Comparison of ENCODE assay signal across 10 cellular contexts in genomic region chr16:57479043-57479421, GRCh38. TPM values are rescaled to one million over a fixed set of nuclear protein-coding genes. Genes with fewer than 3 reads are reported as not detected.
DNase-seq lines count a peak whose midpoint lies in the region; ATAC-seq, FAIRE-seq and TF ChIP-seq lines count a peak whose summit lies in the region.
"Had no signal": no experiment of that assay in that cellular context is flagged by ENCODE, and none has a peak within 500 bp of the region (broad histone marks: within the 10 kb centered on the region; RNA-seq: fewer than 3 reads in every experiment).

No MANE protein-coding gene starts in this region.

- peak overlapping the region; percentile 87 for H3K4me2 ChIP-seq in endothelial cell of umbilical vein (ENCODE audit: insufficient read depth, low read length)

- TF ChIP-seq CTCF in endothelial cell of umbilical vein (IDR thresholded peaks at IDR 0.05; ENCODE audit: extremely low read depth in 1 of 2, insufficient read depth in 1 of 2, low read depth in 1 of 2, low read length in 2 of 2), result no peak
- no peak for TF ChIP-seq CTCF in thoracic aorta (IDR thresholded peaks at IDR 0.05)
- TF ChIP-seq CTCF in CD14-positive monocyte (IDR thresholded peaks at IDR 0.05), result no peak

- CTCF ChIA-PET in endothelial cell of umbilical vein (lab: Charles Lee), result interaction anchor here (1.1 to 3.0 kb wide), 4 partner anchors 17 to 41 kb away, joined by 3 to 21 read pairs (median 3); partner anchors contain the start of genes CIAPIN1, COQ9 and POLR2C

- peak overlapping the region; percentile 93 for H2AFZ ChIP-seq in endothelial cell of umbilical vein (ENCODE audit: low read depth, low read length)

- TF ChIP-seq POLR2A in endothelial cell of umbilical vein (IDR thresholded peaks at IDR 0.05; ENCODE audit: low read depth, low read length), result peak; percentile 22

- intact Hi-C loops in endothelial cell of umbilical vein (cut with micrococcal nuclease) (loop anchor here (10.0 kb wide), 1 partner anchor 166 kb away; no protein-coding TSS in a partner anchor), CD14-positive monocyte (cut with micrococcal nuclease) (no loop called here)

- no peaks in the 10 kb centered on the region for H3K9me3 Mint-ChIP-seq in stimulated activated effector memory CD8-positive, alpha-beta T cell treated with anti-CD3 and anti-CD28 coated beads, Interleukin-12 subunit alpha, Interleukin-12 subunit beta, amount 100 ng/mL, for 72 hours
- H3K9me3 Mint-ChIP-seq in CD14-positive monocyte, result peaks cover 0 to 3% (median 2%) of the 10 kb centered on the region in 7 donors

- H3K4me3 ChIP-seq in NT2/D1 (ENCODE audit: insufficient read length, low read depth), result peak overlapping the region; percentile 36
- peak overlapping the region; percentile 38 to 69 (median 68) for H3K4me3 ChIP-seq in endothelial cell of umbilical vein (replicated peaks in 1 of 3; ENCODE audit: insufficient read depth in 1 of 3, low read depth in 1 of 3, low read length in 3 of 3)
- H3K4me3 ChIP-seq in thoracic aorta, result peak overlapping the region; percentile 74

- no peak for ATAC-seq in thoracic aorta (ENCODE audit: insufficient number of reproducible peaks, low FRiP score, low read depth)
- ATAC-seq in stimulated activated effector memory CD8-positive, alpha-beta T cell treated with anti-CD3 and anti-CD28 coated beads, Interleukin-12 subunit alpha, Interleukin-12 subunit beta, amount 100 ng/mL, for 72 hours, result no peak
- no peak for ATAC-seq in GM21367 (IDR thresholded peaks at IDR 0.05; ENCODE audit: unreplicated experiment)

- no peak overlapping the region for H3K27ac Mint-ChIP-seq in stimulated activated effector memory CD8-positive, alpha-beta T cell treated with anti-CD3 and anti-CD28 coated beads, Interleukin-12 subunit alpha, Interleukin-12 subunit beta, amount 100 ng/mL, for 72 hours
- no peak overlapping the region for H3K27ac Mint-ChIP-seq in CD14-positive monocyte

- H3K36me3 Mint-ChIP-seq in stimulated activated effector memory CD8-positive, alpha-beta T cell treated with anti-CD3 and anti-CD28 coated beads, Interleukin-12 subunit alpha, Interleukin-12 subunit beta, amount 100 ng/mL, for 72 hours, result peaks cover 6% of the 10 kb centered on the region
- peaks cover 0 to 1% of the 10 kb centered on the region in 2 donors for H3K36me3 Mint-ChIP-seq in CD14-positive monocyte

- no peaks in the 10 kb centered on the region for H3K9me3 ChIP-seq in NT2/D1 (ENCODE audit: insufficient read depth, low read length)
- no peaks in the 10 kb centered on the region for H3K9me3 ChIP-seq in endothelial cell of umbilical vein (replicated peaks; ENCODE audit: control insufficient read depth, insufficient read depth, low read length)
- H3K9me3 ChIP-seq in thoracic aorta, result no peaks in the 10 kb centered on the region

- H3K9ac ChIP-seq in NT2/D1 (ENCODE audit: insufficient read length, low read depth) (peak overlapping the region; percentile 66), endothelial cell of umbilical vein (replicated peaks; ENCODE audit: extremely low read depth, insufficient read depth, low read length) (peak overlapping the region; percentile 50)

- H3K36me3 ChIP-seq in NT2/D1 (ENCODE audit: insufficient read depth, insufficient read length, low read length), result peaks cover 17% of the 10 kb centered on the region
- H3K36me3 ChIP-seq in endothelial cell of umbilical vein (ENCODE audit: control insufficient read depth in 2 of 2, extremely low read depth in 1 of 2, insufficient read depth in 2 of 2, low read length in 2 of 2), result peaks cover 0 to 5% of the 10 kb centered on the region in 2 experiments
- peaks cover 11% of the 10 kb centered on the region for H3K36me3 ChIP-seq in thoracic aorta

- H3K4me1 Mint-ChIP-seq in stimulated activated effector memory CD8-positive, alpha-beta T cell treated with anti-CD3 and anti-CD28 coated beads, Interleukin-12 subunit alpha, Interleukin-12 subunit beta, amount 100 ng/mL, for 72 hours, result peaks cover 28% of the 10 kb centered on the region
- peaks cover 19% of the 10 kb centered on the region for H3K4me1 Mint-ChIP-seq in CD14-positive monocyte

- POLR2A ChIA-PET in endothelial cell of umbilical vein (lab: Charles Lee), result no interaction called here

- peaks cover 15% of the 10 kb centered on the region for H3K79me2 ChIP-seq in endothelial cell of umbilical vein (ENCODE audit: control insufficient read depth, insufficient read depth, low read length)

- H3K4me1 ChIP-seq in NT2/D1 (ENCODE audit: insufficient read depth, insufficient read length) (peaks cover 34% of the 10 kb centered on the region), endothelial cell of umbilical vein (ENCODE audit: control insufficient read depth, extremely low read depth, insufficient read depth, low read length) (peaks cover 28% of the 10 kb centered on the region), thoracic aorta (ENCODE audit: control insufficient read depth in 1 of 2, low read depth in 2 of 2) (peaks cover 23 to 58% of the 10 kb centered on the region in 2 donors)

- dilution Hi-C loops in endothelial cell of umbilical vein (cut with MboI; ENCODE audit: extremely low pct_ligation_motif_present, low sequenced_read_pairs), result no loop called here

- DNase-seq in NT2/D1 (ENCODE audit: low read depth, low spot score) (no peak), endothelial cell of umbilical vein (ENCODE audit: low read depth, low spot score) (peak; percentile 21), mesenteric fat pad (ENCODE audit: low spot score) (peak; percentile 87), thoracic aorta (ENCODE audit: low spot score) (no peak), CD14-positive monocyte (ENCODE audit: low spot score) (no peak)
- no peak for DNase-seq in stimulated activated effector memory CD8-positive, alpha-beta T cell treated with anti-CD3 and anti-CD28 coated beads, Interleukin-12 subunit alpha, Interleukin-12 subunit beta, amount 100 ng/mL, for 72 hours (ENCODE audit: low spot score in 2 of 2)
- DNase-seq in activated CD8-positive, alpha-beta memory T cell treated with anti-CD3 and anti-CD28 coated beads, Interleukin-2, amount 50 U/mL, for 4 hours, result no peak
- DNase-seq: KG1 had no signal

- H3K27me3 ChIP-seq in NT2/D1 (ENCODE audit: insufficient read depth, insufficient read length), result no peaks in the 10 kb centered on the region
- no peaks in the 10 kb centered on the region for H3K27me3 ChIP-seq in endothelial cell of umbilical vein (ENCODE audit: control insufficient read depth in 2 of 2, insufficient read depth in 2 of 2, low read length in 2 of 2)
- no peaks in the 10 kb centered on the region for H3K27me3 ChIP-seq in thoracic aorta (replicated peaks; ENCODE audit: insufficient read depth)

- H3K27ac ChIP-seq in endothelial cell of umbilical vein (ENCODE audit: insufficient read depth, low read depth, low read length), result no peak overlapping the region
- peak overlapping the region; percentile 79 to 83 for H3K27ac ChIP-seq in thoracic aorta

- no peak overlapping the region for H3K4me3 Mint-ChIP-seq in stimulated activated effector memory CD8-positive, alpha-beta T cell treated with anti-CD3 and anti-CD28 coated beads, Interleukin-12 subunit alpha, Interleukin-12 subunit beta, amount 100 ng/mL, for 72 hours
- peak overlapping the region in 1 of 2 donors; percentile 79 for H3K4me3 Mint-ChIP-seq in CD14-positive monocyte

- H3K9me1 ChIP-seq in endothelial cell of umbilical vein (replicated peaks; ENCODE audit: control insufficient read depth, extremely low read depth, insufficient read depth, low read length), result no peaks in the 10 kb centered on the region

- H3K27me3 Mint-ChIP-seq in CD14-positive monocyte (ENCODE audit: low read depth in 3 of 3), result peaks cover 18 to 42% (median 27%) of the 10 kb centered on the region in 3 donors

- no TSS peak for BruUV-seq in endothelial cell of umbilical vein (replicated peaks; lab: Mats Ljungman, UMichigan)

- FAIRE-seq in endothelial cell of umbilical vein (lab: Jason Lieb, UNC), result no peak
- FAIRE-seq: endometrium had no signal

- H4K20me1 ChIP-seq in endothelial cell of umbilical vein (replicated peaks; ENCODE audit: control insufficient read depth, extremely low read depth, insufficient read depth, low read length), result no peaks in the 10 kb centered on the region

RNA-seq across cellular contexts. Expression of gene DOK4, which starts 7.3 kb away (rescaled TPM):
- 22.3 and 24.4 TPM in 2 replicates for total RNA-seq in endothelial cell of umbilical vein
- polyA plus RNA-seq in endothelial cell of umbilical vein, result 22.5 and 23.4 TPM in 2 replicates
- 21.2 and 23.3 TPM in 2 replicates for polyA plus RNA-seq in endothelial cell of umbilical vein (2011; cell fraction: cytosol; rRNA removed)
- polyA plus RNA-seq in endothelial cell of umbilical vein (2011; cell fraction: nucleus; rRNA removed), result 40.5 and 44.7 TPM in 2 replicates
- 16.6 and 20.1 TPM in 2 replicates for polyA plus RNA-seq in endothelial cell of umbilical vein (2012)
- polyA minus RNA-seq in endothelial cell of umbilical vein, result 18.0 and 23.8 TPM in 2 replicates
- polyA minus RNA-seq in endothelial cell of umbilical vein (2011; cell fraction: cytosol; rRNA and poly(A)+ RNA removed), result 17.8 TPM
- 5.4 and 6.0 TPM in 2 replicates for polyA minus RNA-seq in endothelial cell of umbilical vein (2011; cell fraction: nucleus; rRNA and poly(A)+ RNA removed)
- total RNA-seq in mesenteric fat pad, result 7.3 TPM
- 10 to 100 TPM; 43.2 to 70.1 TPM for total RNA-seq in thoracic aorta
- under 1 TPM in 1 of 2 donors, not detected in 1; 0.09 TPM for polyA plus RNA-seq in CD14-positive monocyte

RNA-seq across cellular contexts. Expression of gene POLR2C, which starts 16.6 kb away (rescaled TPM):
- 60.2 and 65.2 TPM in 2 replicates for total RNA-seq in endothelial cell of umbilical vein
- polyA plus RNA-seq in endothelial cell of umbilical vein, result 115 and 129 TPM in 2 replicates
- polyA plus RNA-seq in endothelial cell of umbilical vein (2011; cell fraction: cytosol; rRNA removed), result 118 and 127 TPM in 2 replicates
- polyA plus RNA-seq in endothelial cell of umbilical vein (2011; cell fraction: nucleus; rRNA removed), result 92.4 and 111 TPM in 2 replicates
- 61.1 and 68.3 TPM in 2 replicates for polyA plus RNA-seq in endothelial cell of umbilical vein (2012)
- 224 and 248 TPM in 2 replicates for polyA minus RNA-seq in endothelial cell of umbilical vein
- 122 TPM for polyA minus RNA-seq in endothelial cell of umbilical vein (2011; cell fraction: cytosol; rRNA and poly(A)+ RNA removed)
- polyA minus RNA-seq in endothelial cell of umbilical vein (2011; cell fraction: nucleus; rRNA and poly(A)+ RNA removed), result 58.3 and 59.0 TPM in 2 replicates
- 42.9 TPM for total RNA-seq in mesenteric fat pad
- 100 to 1,000 TPM; 110 to 130 TPM for total RNA-seq in thoracic aorta
- polyA plus RNA-seq in CD14-positive monocyte, result 10 to 100 TPM; 22.6 to 24.4 TPM

RNA-seq across cellular contexts. Expression of gene COQ9, which starts 31.8 kb away (rescaled TPM):
- 42.1 and 42.5 TPM in 2 replicates for total RNA-seq in endothelial cell of umbilical vein
- 78.3 and 83.6 TPM in 2 replicates for polyA plus RNA-seq in endothelial cell of umbilical vein
- 77.5 and 80.1 TPM in 2 replicates for polyA plus RNA-seq in endothelial cell of umbilical vein (2011; cell fraction: cytosol; rRNA removed)
- polyA plus RNA-seq in endothelial cell of umbilical vein (2011; cell fraction: nucleus; rRNA removed), result 130 and 136 TPM in 2 replicates
- 45.1 and 49.5 TPM in 2 replicates for polyA plus RNA-seq in endothelial cell of umbilical vein (2012)
- polyA minus RNA-seq in endothelial cell of umbilical vein, result 65.5 and 67.5 TPM in 2 replicates
- 50.9 TPM for polyA minus RNA-seq in endothelial cell of umbilical vein (2011; cell fraction: cytosol; rRNA and poly(A)+ RNA removed)
- 27.8 and 29.9 TPM in 2 replicates for polyA minus RNA-seq in endothelial cell of umbilical vein (2011; cell fraction: nucleus; rRNA and poly(A)+ RNA removed)
- total RNA-seq in mesenteric fat pad, result 39.2 TPM
- total RNA-seq in thoracic aorta, result 10 to 100 TPM; 29.5 to 33.5 TPM
- 10 to 100 TPM; 32.7 to 38.4 TPM for polyA plus RNA-seq in CD14-positive monocyte

RNA-seq across cellular contexts. Expression of gene CIAPIN1, which starts 31.8 kb away (rescaled TPM):
- 70.9 and 77.9 TPM in 2 replicates for total RNA-seq in endothelial cell of umbilical vein
- 70.7 and 74.6 TPM in 2 replicates for polyA plus RNA-seq in endothelial cell of umbilical vein
- 75.4 and 79.5 TPM in 2 replicates for polyA plus RNA-seq in endothelial cell of umbilical vein (2011; cell fraction: cytosol; rRNA removed)
- 58.5 and 59.3 TPM in 2 replicates for polyA plus RNA-seq in endothelial cell of umbilical vein (2011; cell fraction: nucleus; rRNA removed)
- 68.9 and 85.7 TPM in 2 replicates for polyA plus RNA-seq in endothelial cell of umbilical vein (2012)
- 54.0 and 60.6 TPM in 2 replicates for polyA minus RNA-seq in endothelial cell of umbilical vein
- polyA minus RNA-seq in endothelial cell of umbilical vein (2011; cell fraction: cytosol; rRNA and poly(A)+ RNA removed), result 24.8 TPM
- polyA minus RNA-seq in endothelial cell of umbilical vein (2011; cell fraction: nucleus; rRNA and poly(A)+ RNA removed), result 19.1 and 34.2 TPM in 2 replicates
- 53.6 TPM for total RNA-seq in mesenteric fat pad
- total RNA-seq in thoracic aorta, result 10 to 100 TPM; 18.1 to 25.0 TPM
- polyA plus RNA-seq in CD14-positive monocyte, result 10 to 100 TPM; 42.1 to 46.5 TPM

RNA-seq across cellular contexts. Expression of gene CCDC102A, which starts 57.3 kb away (rescaled TPM):
- total RNA-seq in endothelial cell of umbilical vein (6.6 and 7.8 TPM in 2 replicates), mesenteric fat pad (5.0 TPM), thoracic aorta (10 to 100 TPM; 26.4 to 43.2 TPM)
- polyA plus RNA-seq in endothelial cell of umbilical vein (12.0 and 12.2 TPM in 2 replicates), CD14-positive monocyte (not detected)
- polyA plus RNA-seq in endothelial cell of umbilical vein (2011; cell fraction: cytosol; rRNA removed), result 8.3 and 11.9 TPM in 2 replicates
- polyA plus RNA-seq in endothelial cell of umbilical vein (2011; cell fraction: nucleus; rRNA removed), result 6.6 and 8.4 TPM in 2 replicates
- polyA plus RNA-seq in endothelial cell of umbilical vein (2012), result 5.1 and 7.9 TPM in 2 replicates
- 4.1 and 4.2 TPM in 2 replicates for polyA minus RNA-seq in endothelial cell of umbilical vein
- polyA minus RNA-seq in endothelial cell of umbilical vein (2011; cell fraction: cytosol; rRNA and poly(A)+ RNA removed), result 1.9 TPM
- 1.4 and 3.3 TPM in 2 replicates for polyA minus RNA-seq in endothelial cell of umbilical vein (2011; cell fraction: nucleus; rRNA and poly(A)+ RNA removed)

Comparison
In these comparisons a context has a peak if more than half of its experiments do, and no peak if none do; other contexts are left out.
1. DNase-seq: peak in endothelial cell of umbilical vein (single experiment) and mesenteric fat pad (single experiment); none in NT2/D1 (single experiment), thoracic aorta (single experiment), stimulated activated effector memory CD8-positive, alpha-beta T cell treated with anti-CD3 and anti-CD28 coated beads, Interleukin-12 subunit alpha, Interleukin-12 subunit beta, amount 100 ng/mL, for 72 hours (0 of 2), CD14-positive monocyte (single experiment) and activated CD8-positive, alpha-beta memory T cell treated with anti-CD3 and anti-CD28 coated beads, Interleukin-2, amount 50 U/mL, for 4 hours (single experiment).
2. Peak in every context shown above with its lines, with median percentiles within 50 percentile points of each other: H3K4me3 ChIP-seq.